In genomic region chr15:41603941-41604660, GRCh38 we compare ENCODE assay signal across 1 cellular context.
TF ChIP-seq lines count a peak whose summit lies in the region.

No MANE protein-coding gene starts in this region.

TF ChIP-seq in K562, 482 proteins besides CTCF, POLR2A, EP300 and RAD21 (continued from another document and continues in another):
- TF ChIP-seq E2F8 (IDR thresholded peaks at IDR 0.05; ENCODE audit: low read depth, partially characterized antibody) (no peak), SMARCC2 (IDR thresholded peaks at IDR 0.05; ENCODE audit: low read depth) (peak; percentile 86), BRF1 (IDR thresholded peaks at IDR 0.05; ENCODE audit: borderline replicate concordance, extremely low read depth, insufficient read length) (no peak), SMARCA4 (IDR thresholded peaks at IDR 0.05) (peak; percentile 89), HLTF (IDR thresholded peaks at IDR 0.05) (no peak), ZBTB8A (IDR thresholded peaks at IDR 0.05; ENCODE audit: partially characterized antibody) (no peak), CBFA2T2 (conservative IDR thresholded peaks at IDR 0.05) (no peak), ADNP (tag; IDR thresholded peaks at IDR 0.05) (no peak), HMGXB4 (CRISPR knock-in tag; IDR thresholded peaks at IDR 0.05) (no peak), CBX3 (IDR thresholded peaks at IDR 0.05; ENCODE audit: borderline replicate concordance in 1 of 2, low read length in 2 of 2) (no peak), SIN3A (IDR thresholded peaks at IDR 0.05; ENCODE audit: borderline replicate concordance in 2 of 2, control insufficient read depth in 1 of 2, low read depth in 2 of 2, low read length in 2 of 2) (no peak), ZNF23 (CRISPR knock-in tag; IDR thresholded peaks at IDR 0.05) (no peak), ZNF584 (CRISPR knock-in tag; IDR thresholded peaks at IDR 0.05; ENCODE audit: low read depth) (no peak), POLR2AphosphoS2 (IDR thresholded peaks at IDR 0.05; ENCODE audit: low read length) (no peak), MED1 (CRISPR knock-in tag; IDR thresholded peaks at IDR 0.05; ENCODE audit: borderline replicate concordance) (no peak), ELK3 (CRISPR knock-in tag; IDR thresholded peaks at IDR 0.05) (no peak), EP400 (IDR thresholded peaks at IDR 0.05) (no peak), FOXK1 (CRISPR knock-in tag; IDR thresholded peaks at IDR 0.05; ENCODE audit: borderline replicate concordance) (no peak), SMAD4 (CRISPR knock-in tag; conservative IDR thresholded peaks at IDR 0.05) (no peak), GMEB1 (CRISPR knock-in tag; IDR thresholded peaks at IDR 0.05) (no peak), HDAC2 (IDR thresholded peaks at IDR 0.05) (0 out of 2 replicates have a peak, but pooled peaks have one; percentile 27), FOXO4 (CRISPR knock-in tag; IDR thresholded peaks at IDR 0.05) (no peak), MEIS2 (IDR thresholded peaks at IDR 0.05; ENCODE audit: partially characterized antibody) (peak; percentile 74), CREM (IDR thresholded peaks at IDR 0.05; ENCODE audit: low read depth) (peak; percentile 10; the same call in 1 of the 2 replicates), XRCC3 (IDR thresholded peaks at IDR 0.05) (no peak), ETS2 (tag; IDR thresholded peaks at IDR 0.05; ENCODE audit: borderline replicate concordance, poor library complexity, severe bottlenecking) (no peak), ZC3H11A (IDR thresholded peaks at IDR 0.05; ENCODE audit: low read depth, low read length) (no peak), KDM2B (CRISPR knock-in tag; IDR thresholded peaks at IDR 0.05) (no peak), CTCFL (IDR thresholded peaks at IDR 0.05; ENCODE audit: borderline replicate concordance, insufficient read depth, low read depth, low read length, poor library complexity, severe bottlenecking) (peak; percentile 58), ZNF644 (tag; IDR thresholded peaks at IDR 0.05; ENCODE audit: low read depth) (no peak), CHD7 (IDR thresholded peaks at IDR 0.05; ENCODE audit: low read depth, low read length) (no peak), ATF2 (CRISPR knock-in tag; IDR thresholded peaks at IDR 0.05) (no peak)
